8 cellular contexts compared by ENCODE assay signal in genomic region chr9:78369644-78370219, GRCh38.
DNase-seq lines count a peak whose midpoint lies in the region; ATAC-seq and TF ChIP-seq lines count a peak whose summit lies in the region.

No MANE protein-coding gene starts in this region.

- no peak overlapping the region for H4K8ac ChIP-seq in neuronal stem cell (ENCODE audit: low read depth, low read length)

- H3K36me3 ChIP-seq in OCI-LY7 (ENCODE audit: insufficient read depth, low read length) = no peaks in the 10 kb centered on the region
- H3K36me3 ChIP-seq in neuronal stem cell (replicated peaks in 1 of 2; ENCODE audit: control insufficient read depth in 2 of 2, insufficient read depth in 2 of 2, low read length in 2 of 2) = no peaks in the 10 kb centered on the region
- no peaks in the 10 kb centered on the region for H3K36me3 ChIP-seq in tibial artery

- CTCF ChIA-PET in OCI-LY7 (lab: Charles Lee; ENCODE audit: unreplicated experiment) = interaction anchor here (1.5 kb wide), 1 partner anchor 108 kb away, joined by 3 read pairs; no protein-coding TSS in a partner anchor

- WGBS in neuronal stem cell (ENCODE audit: extremely low coverage in 2 of 2, insufficient read length in 2 of 2, insufficient replicate concordance in 1 of 2), 2 donors = no CpG with 5 or more reads among the region's 8 CpGs

- no peaks in the 10 kb centered on the region for H3K79me2 ChIP-seq in OCI-LY7 (ENCODE audit: insufficient read depth, low read depth, low read length)

- H3K4me3 ChIP-seq in OCI-LY7 (ENCODE audit: low read depth, low read length, poor library complexity, severe bottlenecking) (no peak overlapping the region), neuronal stem cell (ENCODE audit: low read length in 2 of 2) (no peak overlapping the region), tibial artery (no peak overlapping the region)

- no peak overlapping the region for H4K91ac ChIP-seq in neuronal stem cell (ENCODE audit: low read depth, low read length, poor library complexity)

- H2AFZ ChIP-seq in OCI-LY7 (ENCODE audit: low read length) (no peak overlapping the region), neuronal stem cell (ENCODE audit: low read length) (no peak overlapping the region)

- H3K9ac ChIP-seq in neuronal stem cell (ENCODE audit: low read depth, low read length, poor library complexity) = no peak overlapping the region

- H3K4me2 ChIP-seq in OCI-LY7 (ENCODE audit: low read length) (no peak overlapping the region), neuronal stem cell (ENCODE audit: insufficient read depth, low read length, poor library complexity, severe bottlenecking) (no peak overlapping the region)

- H3K79me1 ChIP-seq in neuronal stem cell (ENCODE audit: low read depth, low read length) = no peaks in the 10 kb centered on the region

- no peak overlapping the region for H3K27ac ChIP-seq in OCI-LY7 (ENCODE audit: low read depth, low read length, poor library complexity, severe bottlenecking)
- no peak overlapping the region for H3K27ac ChIP-seq in neuronal stem cell (replicated peaks; ENCODE audit: low read length)
- no peak overlapping the region for H3K27ac ChIP-seq in tibial artery

- TF ChIP-seq CTCF in OCI-LY7 (conservative IDR thresholded peaks at IDR 0.05; ENCODE audit: low read length) (peak; percentile 99), tibial artery (IDR thresholded peaks at IDR 0.05) (peak; percentile 53)

- peaks cover 0 to 3% (median 0%) of the 10 kb centered on the region in 3 experiments for H3K27me3 ChIP-seq in neuronal stem cell (ENCODE audit: control insufficient read depth in 3 of 3, insufficient read depth in 3 of 3, low read depth in 1 of 3, low read length in 3 of 3)
- H3K27me3 ChIP-seq in tibial artery = peaks cover 0 to 17% of the 10 kb centered on the region in 2 donors

- no peak overlapping the region for H2BK15ac ChIP-seq in neuronal stem cell (ENCODE audit: low read length)

- BruUV-seq in OCI-LY7 (replicated peaks; lab: Mats Ljungman, UMichigan) = no TSS peak

- peak; percentile 65 for DNase-seq in AG08396 (ENCODE audit: low spot score)
- peak; percentile 69 for DNase-seq in OCI-LY7 (ENCODE audit: low spot score)
- DNase-seq in activated T-helper 1 cell treated with Interleukin-2 at 50 U/mL for 16 hours (ENCODE audit: low read depth) = peak; percentile 17
- peak; percentile 68 for DNase-seq in fibroblast of the conjunctiva (ENCODE audit: low read depth)
- DNase-seq in neuronal stem cell (ENCODE audit: low spot score) = peak; percentile 73
- DNase-seq in tibial artery = peak in 1 of 2 donors; percentile 57

- no peak overlapping the region for H3K14ac ChIP-seq in neuronal stem cell (ENCODE audit: low read length)

- H3K18ac ChIP-seq in neuronal stem cell (ENCODE audit: low read length) = no peak overlapping the region

- H2AK5ac ChIP-seq in neuronal stem cell (ENCODE audit: low read depth, low read length) = no peak overlapping the region

- ATAC-seq in GM18870 (IDR thresholded peaks at IDR 0.05; ENCODE audit: unreplicated experiment) = peak; percentile 74
- ATAC-seq in HG03571 (IDR thresholded peaks at IDR 0.05; ENCODE audit: unreplicated experiment) = peak; percentile 81

- H3K9me3 ChIP-seq in OCI-LY7 (ENCODE audit: low read length) (no peaks in the 10 kb centered on the region), neuronal stem cell (replicated peaks in 1 of 2; ENCODE audit: control insufficient read depth in 2 of 2, insufficient read depth in 1 of 2, low read depth in 1 of 2, low read length in 2 of 2) (peaks cover 0 to 2% of the 10 kb centered on the region in 2 donors), tibial artery (no peaks in the 10 kb centered on the region)

- H2BK120ac ChIP-seq in neuronal stem cell (ENCODE audit: low read depth, low read length) = no peak overlapping the region

- POLR2A ChIA-PET in OCI-LY7 (lab: Charles Lee) = interaction anchor here (0.8 kb wide), 1 partner anchor 9 kb away, joined by 3 read pairs; no protein-coding TSS in a partner anchor

- H3K4ac ChIP-seq in neuronal stem cell (ENCODE audit: low read length) = no peak overlapping the region

- no peak overlapping the region for H2BK12ac ChIP-seq in neuronal stem cell (ENCODE audit: low read length)

- H4K20me1 ChIP-seq in OCI-LY7 (ENCODE audit: insufficient read depth, low read length) = no peaks in the 10 kb centered on the region

- H3K9me2 ChIP-seq in OCI-LY7 (ENCODE audit: insufficient read depth, low read length) = no peaks in the 10 kb centered on the region

- no peak overlapping the region for H3K23ac ChIP-seq in neuronal stem cell (ENCODE audit: low read depth, low read length, poor library complexity)

- H2BK5ac ChIP-seq in neuronal stem cell (ENCODE audit: low read length) = no peak overlapping the region

- intact Hi-C loops in OCI-LY7 (cut with micrococcal nuclease; ENCODE audit: unreplicated experiment) = loop anchor here (1.0 to 10.0 kb wide), 2 partner anchors 108 to 255 kb away; no protein-coding TSS in a partner anchor
- intact Hi-C loops in tibial artery (cut with DNase I; ENCODE audit: low total_unique reads) = no loop called here

- peaks cover 6% of the 10 kb centered on the region for H3K4me1 ChIP-seq in OCI-LY7 (ENCODE audit: insufficient read depth, low read length, poor library complexity, severe bottlenecking)
- H3K4me1 ChIP-seq in neuronal stem cell (ENCODE audit: control insufficient read depth in 2 of 2, insufficient read depth in 1 of 2, low read depth in 1 of 2, low read length in 2 of 2) = peaks cover 0 to 3% of the 10 kb centered on the region in 2 donors
- H3K4me1 ChIP-seq in tibial artery = no peaks in the 10 kb centered on the region
